8 cellular contexts compared by ENCODE assay signal in genomic region chr2:73233932-73234832, GRCh38. TPM values are rescaled to one million over a fixed set of nuclear protein-coding genes. Genes with fewer than 3 reads are reported as not detected.
A peak's percentile ranks its signal among the peaks of the same experiment; 100 is the strongest.
DNase-seq lines count a peak whose midpoint lies in the region; ATAC-seq, FAIRE-seq and TF ChIP-seq lines count a peak whose summit lies in the region.

Gene CCT7 (plus strand): TSS chr2:73234308. CDS start chr2:73234379, 71 bp downstream.

- H3K9me2 ChIP-seq in Loucy (replicated peaks; ENCODE audit: low read depth, low read length): no peaks in the 10 kb centered on the region

- peak within 1 kb of the TSS; percentile 97 for H2AFZ ChIP-seq in Loucy (ENCODE audit: low read length)

- no peaks in the 10 kb centered on the region for H3K9me3 Mint-ChIP-seq in activated T-helper 2 cell treated with anti-CD3 and anti-CD28 coated beads, Interferon-gamma antibody, Interleukin-2, Interleukin-4, amounts not matched to agents 10 μg/mL and 5 μg/mL and 100 μg/mL, durations not matched to agents 14 hours and 24 hours and 36 hours
- no peaks in the 10 kb centered on the region for H3K9me3 Mint-ChIP-seq in natural killer cell treated with Interleukin-12 subunit alpha and Interleukin-12 subunit beta and Interleukin-15 and Interleukin-18, amount 100 ng/mL, for 72 hours

- H3K4me1 ChIP-seq in Loucy (ENCODE audit: insufficient read depth, low read length, poor library complexity, severe bottlenecking) (peaks cover 33% of the 10 kb centered on the region), RWPE2 (ENCODE audit: insufficient read depth, poor library complexity, severe bottlenecking) (peaks cover 12% of the 10 kb centered on the region)

- H3K9ac ChIP-seq in Loucy (ENCODE audit: low read depth, low read length, poor library complexity, severe bottlenecking): peak within 1 kb of the TSS; percentile 97

- peaks cover 54% of the 10 kb centered on the region for H4K20me1 ChIP-seq in Loucy (ENCODE audit: insufficient read depth, low read length, poor library complexity, severe bottlenecking)

- H3K27me3 Mint-ChIP-seq in activated T-helper 2 cell treated with anti-CD3 and anti-CD28 coated beads, Interferon-gamma antibody, Interleukin-2, Interleukin-4, amounts not matched to agents 10 μg/mL and 5 μg/mL and 100 μg/mL, durations not matched to agents 14 hours and 24 hours and 36 hours (ENCODE audit: low read depth): no peaks in the 10 kb centered on the region
- H3K27me3 Mint-ChIP-seq in natural killer cell treated with Interleukin-12 subunit alpha and Interleukin-12 subunit beta and Interleukin-15 and Interleukin-18, amount 100 ng/mL, for 72 hours: no peaks in the 10 kb centered on the region

- H3K4me3 ChIP-seq in Loucy (ENCODE audit: low read length, poor library complexity, severe bottlenecking): peak within 1 kb of the TSS; percentile 99
- H3K4me3 ChIP-seq in RWPE2 (ENCODE audit: severe bottlenecking): peak within 1 kb of the TSS; percentile 65

- peak within 1 kb of the TSS; percentile 98 for H3K4me2 ChIP-seq in Loucy (ENCODE audit: low read depth, low read length, poor library complexity, severe bottlenecking)

- no peak for FAIRE-seq in H54 (lab: Jason Lieb, UNC)

- peaks cover 6% of the 10 kb centered on the region for H3K27me3 ChIP-seq in Loucy (ENCODE audit: insufficient read depth, low read length, poor library complexity, severe bottlenecking)
- no peaks in the 10 kb centered on the region for H3K27me3 ChIP-seq in RWPE2 (ENCODE audit: insufficient read depth, poor library complexity, severe bottlenecking)

- peaks cover 5% of the 10 kb centered on the region; the same call in 1 of the 2 replicates for H3K36me3 ChIP-seq in Loucy (ENCODE audit: insufficient read depth, low read length)
- peaks cover 19% of the 10 kb centered on the region for H3K36me3 ChIP-seq in RWPE2 (ENCODE audit: low read depth)

- H3K9me3 ChIP-seq in Loucy (ENCODE audit: insufficient read depth, low read depth, low read length): no peaks in the 10 kb centered on the region
- no peaks in the 10 kb centered on the region for H3K9me3 ChIP-seq in RWPE2 (ENCODE audit: severe bottlenecking)

- DNase-seq in EL: peak; percentile 89
- DNase-seq in H54 (ENCODE audit: insufficient read length, low spot score): peak; percentile 68
- DNase-seq in RWPE2 (ENCODE audit: low spot score): peak; percentile 86
- DNase-seq in activated T-helper 2 cell treated with anti-CD3 and anti-CD28 coated beads, Interferon-gamma antibody, Interleukin-2, Interleukin-4, amounts not matched to agents 10 μg/mL and 5 μg/mL and 100 μg/mL, durations not matched to agents 14 hours and 24 hours and 36 hours (ENCODE audit: low spot score): peak; percentile 84
- peak; percentile 87 for DNase-seq in fibroblast of peridontal ligament (ENCODE audit: extremely low read depth)
- peak; percentile 89 for DNase-seq in natural killer cell treated with Interleukin-12 subunit alpha and Interleukin-12 subunit beta and Interleukin-15 and Interleukin-18, amount 100 ng/mL, for 72 hours (ENCODE audit: low spot score)
- DNase-seq in stimulated activated naive CD4-positive, alpha-beta T cell treated with Interleukin-2 at 50 U/mL for 16 hours (lab: John Stamatoyannopoulos, UW): peak; percentile 83

- no peaks in the 10 kb centered on the region; the same call in 1 of the 2 replicates for H3F3A ChIP-seq in Loucy (ENCODE audit: low read depth)

- peaks cover 31% of the 10 kb centered on the region for H3K4me1 Mint-ChIP-seq in activated T-helper 2 cell treated with anti-CD3 and anti-CD28 coated beads, Interferon-gamma antibody, Interleukin-2, Interleukin-4, amounts not matched to agents 10 μg/mL and 5 μg/mL and 100 μg/mL, durations not matched to agents 14 hours and 24 hours and 36 hours (ENCODE audit: low read depth)
- H3K4me1 Mint-ChIP-seq in natural killer cell treated with Interleukin-12 subunit alpha and Interleukin-12 subunit beta and Interleukin-15 and Interleukin-18, amount 100 ng/mL, for 72 hours (ENCODE audit: low read depth in 2 of 2): peaks cover 34 to 47% of the 10 kb centered on the region in 2 donors

- peaks cover 63% of the 10 kb centered on the region for H3K79me2 ChIP-seq in Loucy (ENCODE audit: insufficient read depth, low read length)

- intact Hi-C loops in activated T-helper 2 cell treated with anti-CD3 and anti-CD28 coated beads, Interferon-gamma antibody, Interleukin-2, Interleukin-4, amounts not matched to agents 10 μg/mL and 5 μg/mL and 100 μg/mL, durations not matched to agents 14 hours and 24 hours and 36 hours (cut with micrococcal nuclease): loop anchor here (1.0 to 10.0 kb wide), 8 partner anchors 20 to 1221 kb away; partner anchors contain the start of genes ALMS1, EGR4, INO80B and SFXN5

- peak within 1 kb of the TSS; percentile 71 for H3K27ac ChIP-seq in RWPE2 (ENCODE audit: poor library complexity, severe bottlenecking)

- peak within 1 kb of the TSS; percentile 96 for H3K4me3 Mint-ChIP-seq in activated T-helper 2 cell treated with anti-CD3 and anti-CD28 coated beads, Interferon-gamma antibody, Interleukin-2, Interleukin-4, amounts not matched to agents 10 μg/mL and 5 μg/mL and 100 μg/mL, durations not matched to agents 14 hours and 24 hours and 36 hours (ENCODE audit: low read depth)
- peak within 1 kb of the TSS; percentile 98 for H3K4me3 Mint-ChIP-seq in natural killer cell treated with Interleukin-12 subunit alpha and Interleukin-12 subunit beta and Interleukin-15 and Interleukin-18, amount 100 ng/mL, for 72 hours

- peak within 1 kb of the TSS; percentile 92 for H3K27ac Mint-ChIP-seq in activated T-helper 2 cell treated with anti-CD3 and anti-CD28 coated beads, Interferon-gamma antibody, Interleukin-2, Interleukin-4, amounts not matched to agents 10 μg/mL and 5 μg/mL and 100 μg/mL, durations not matched to agents 14 hours and 24 hours and 36 hours
- H3K27ac Mint-ChIP-seq in natural killer cell treated with Interleukin-12 subunit alpha and Interleukin-12 subunit beta and Interleukin-15 and Interleukin-18, amount 100 ng/mL, for 72 hours: peak within 1 kb of the TSS; percentile 88 to 90

- H3K36me3 Mint-ChIP-seq in activated T-helper 2 cell treated with anti-CD3 and anti-CD28 coated beads, Interferon-gamma antibody, Interleukin-2, Interleukin-4, amounts not matched to agents 10 μg/mL and 5 μg/mL and 100 μg/mL, durations not matched to agents 14 hours and 24 hours and 36 hours (ENCODE audit: low read depth): peaks cover 34% of the 10 kb centered on the region
- H3K36me3 Mint-ChIP-seq in natural killer cell treated with Interleukin-12 subunit alpha and Interleukin-12 subunit beta and Interleukin-15 and Interleukin-18, amount 100 ng/mL, for 72 hours: peaks cover 18% of the 10 kb centered on the region

- no peak for TF ChIP-seq CTCF in Loucy (conservative IDR thresholded peaks at IDR 0.05; ENCODE audit: low read length)
- no peak for TF ChIP-seq CTCF in RWPE2 (IDR thresholded peaks at IDR 0.05; ENCODE audit: poor library complexity, severe bottlenecking)

- ATAC-seq in RWPE2 (ENCODE audit: low read depth): peak; percentile 69
- peak; percentile 81 to 86 for ATAC-seq in natural killer cell treated with Interleukin-12 subunit alpha and Interleukin-12 subunit beta and Interleukin-15 and Interleukin-18, amount 100 ng/mL, for 72 hours

- TF ChIP-seq POLR2A in H54 (IDR thresholded peaks at IDR 0.05; ENCODE audit: low read depth, low read length): peak; percentile 87

RNA-seq across cellular contexts. Expression of gene CCT7, which starts in this region (rescaled TPM):
- total RNA-seq in activated T-helper 2 cell treated with anti-CD3 and anti-CD28 coated beads, Interferon-gamma antibody, Interleukin-2, Interleukin-4, amounts not matched to agents 10 μg/mL and 5 μg/mL and 100 μg/mL, durations not matched to agents 14 hours and 24 hours and 36 hours: 562 and 584 TPM in 2 replicates
- total RNA-seq in natural killer cell treated with Interleukin-12 subunit alpha and Interleukin-12 subunit beta and Interleukin-15 and Interleukin-18, amount 100 ng/mL, for 72 hours: 100 to 1,000 TPM; 417 to 436 TPM

Comparison
In these comparisons a context has a peak if more than half of its experiments do, and no peak if none do; other contexts are left out.
1. Peak in every context shown above with its lines: DNase-seq, ATAC-seq, H3K4me3 ChIP-seq and H3K27ac ChIP-seq.